ENCODE assay signal across 25 cellular contexts in the genomic region with DNA sequence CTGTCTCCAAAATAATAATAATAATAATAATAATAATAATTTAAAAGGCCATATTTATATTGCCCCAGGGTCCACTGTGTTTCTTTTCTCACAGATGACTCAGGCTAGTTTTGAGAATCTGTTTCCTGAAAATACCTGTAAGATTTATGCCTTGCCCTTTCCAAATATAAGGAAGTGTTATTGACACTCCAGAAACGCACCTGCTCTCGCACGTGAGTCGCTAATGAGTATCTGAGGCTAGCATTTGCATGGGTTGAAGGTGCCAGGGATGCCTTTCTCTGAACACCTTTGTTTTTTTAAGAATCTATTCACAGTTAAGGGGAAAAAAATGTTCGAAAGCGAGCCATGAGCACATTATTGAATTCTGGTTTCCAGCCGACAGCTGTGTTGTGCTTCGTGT. TPM values are rescaled to one million over a fixed set of nuclear protein-coding genes. Genes with fewer than 3 reads are reported as not detected.
DNase-seq lines count a peak whose midpoint lies in the region; ATAC-seq and TF ChIP-seq lines count a peak whose summit lies in the region.
"Had no signal": no experiment of that assay in that cellular context is flagged by ENCODE, and none has a peak within 500 bp of the region (broad histone marks: within the 10 kb centered on the region; RNA-seq: fewer than 3 reads in every experiment).

No MANE protein-coding gene starts in this region.

- no peak for TF ChIP-seq EP300 in tibial nerve (IDR thresholded peaks at IDR 0.05)

- H3K27me3 ChIP-seq in tibial nerve: no peaks in the 10 kb centered on the region
- H3K27me3 ChIP-seq: colonic mucosa, esophagus muscularis mucosa, gastroesophageal sphincter, neutrophil had no signal

- ATAC-seq in left colon (peak; percentile 36), SK-N-SH treated with all-trans-retinoic acid at 6 μM for 48 hours (no peak)
- ATAC-seq: effector memory CD8-positive, alpha-beta T cell; gastroesophageal sphincter; psoas muscle had no signal

- peak; percentile 25 for DNase-seq in NCI-H1417 treated with DMSO at 0.1 percent for 48 hours (lab: John Stamatoyannopoulos, UW)
- DNase-seq in NCI-H2081 treated with DMSO at 0.1 percent for 48 hours (lab: John Stamatoyannopoulos, UW): peak; percentile 68
- DNase-seq in NCI-H69 (lab: John Stamatoyannopoulos, UW): peak; percentile 69
- DNase-seq in left colon: no peak
- DNase-seq in mesenteric fat pad (ENCODE audit: low spot score): no peak
- no peak for DNase-seq in tibial nerve (ENCODE audit: low spot score in 2 of 2)
- DNase-seq in posterior vena cava (ENCODE audit: low spot score): no peak
- DNase-seq: activated CD4-positive, alpha-beta memory T cell treated with anti-CD3 and anti-CD28 coated beads for 36 hours; activated gamma-delta T cell; activated T-cell treated with anti-CD3 and anti-CD28 coated beads for 4 hours; CD4-positive, alpha-beta T cell; colonic mucosa; DND-41; effector memory CD8-positive, alpha-beta T cell; islet precursor cell; lower lobe of right lung; psoas muscle; small intestine; stimulated activated naive CD4-positive, alpha-beta T cell had no signal

- no peak for TF ChIP-seq CTCF in tibial nerve (IDR thresholded peaks at IDR 0.05)

- 53 to 60% methylated on average over 8 of the region's 8 CpGs for WGBS in tibial nerve, 2 donors

- H3K27ac ChIP-seq in tibial nerve: peak overlapping the region in 1 of 4 donors; percentile 20
- H3K27ac ChIP-seq: colonic mucosa, esophagus muscularis mucosa, gastroesophageal sphincter, KMS-11, lower lobe of right lung, neutrophil, psoas muscle, thoracic aorta had no signal

- H3K36me3 ChIP-seq in tibial nerve: peaks cover 0 to 6% (median 0%) of the 10 kb centered on the region in 3 donors
- H3K36me3 ChIP-seq: colonic mucosa, neutrophil, thoracic aorta had no signal

- H3K9me3 ChIP-seq in tibial nerve: no peaks in the 10 kb centered on the region
- H3K9me3 ChIP-seq: colonic mucosa, esophagus muscularis mucosa, gastroesophageal sphincter, lower lobe of right lung, neutrophil, psoas muscle, thoracic aorta had no signal

- no peak overlapping the region for H3K4me3 ChIP-seq in tibial nerve
- H3K4me3 ChIP-seq: colonic mucosa, esophagus muscularis mucosa, gastroesophageal sphincter, lower lobe of right lung, psoas muscle, thoracic aorta had no signal

- H3K4me1 ChIP-seq in tibial nerve: peaks cover 0 to 22% (median 0%) of the 10 kb centered on the region in 4 donors
- H3K4me1 ChIP-seq: colonic mucosa, lower lobe of right lung had no signal

- intact Hi-C loops in left colon (cut with DNase I, micrococcal nuclease) (no loop called here), posterior vena cava (cut with DNase I) (no loop called here)

- no peak for TF ChIP-seq POLR2A in tibial nerve (IDR thresholded peaks at IDR 0.05)

TF ChIP-seq in SK-N-SH treated with all-trans-retinoic acid at 6 μM for 48 hours, 23 proteins besides CTCF, POLR2A, EP300 and RAD21 (continues in another document):
- TF ChIP-seq ZFP3 (CRISPR knock-in tag; IDR thresholded peaks at IDR 0.05): no peak
- no peak for TF ChIP-seq ZNF8 (CRISPR knock-in tag; IDR thresholded peaks at IDR 0.05)
- TF ChIP-seq, protein P1, sequence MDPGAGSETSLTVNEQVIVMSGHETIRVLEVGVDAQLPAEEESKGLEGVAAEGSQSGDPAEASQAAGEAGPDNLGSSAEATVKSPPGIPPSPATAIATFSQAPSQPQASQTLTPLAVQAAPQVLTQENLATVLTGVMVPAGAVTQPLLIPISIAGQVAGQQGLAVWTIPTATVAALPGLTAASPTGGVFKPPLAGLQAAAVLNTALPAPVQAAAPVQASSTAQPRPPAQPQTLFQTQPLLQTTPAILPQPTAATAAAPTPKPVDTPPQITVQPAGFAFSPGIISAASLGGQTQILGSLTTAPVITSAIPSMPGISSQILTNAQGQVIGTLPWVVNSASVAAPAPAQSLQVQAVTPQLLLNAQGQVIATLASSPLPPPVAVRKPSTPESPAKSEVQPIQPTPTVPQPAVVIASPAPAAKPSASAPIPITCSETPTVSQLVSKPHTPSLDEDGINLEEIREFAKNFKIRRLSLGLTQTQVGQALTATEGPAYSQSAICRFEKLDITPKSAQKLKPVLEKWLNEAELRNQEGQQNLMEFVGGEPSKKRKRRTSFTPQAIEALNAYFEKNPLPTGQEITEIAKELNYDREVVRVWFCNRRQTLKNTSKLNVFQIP (CRISPR knock-in tag; IDR thresholded peaks at IDR 0.05; ENCODE audit: borderline replicate concordance, low read depth): no peak
- TF ChIP-seq, protein P2, sequence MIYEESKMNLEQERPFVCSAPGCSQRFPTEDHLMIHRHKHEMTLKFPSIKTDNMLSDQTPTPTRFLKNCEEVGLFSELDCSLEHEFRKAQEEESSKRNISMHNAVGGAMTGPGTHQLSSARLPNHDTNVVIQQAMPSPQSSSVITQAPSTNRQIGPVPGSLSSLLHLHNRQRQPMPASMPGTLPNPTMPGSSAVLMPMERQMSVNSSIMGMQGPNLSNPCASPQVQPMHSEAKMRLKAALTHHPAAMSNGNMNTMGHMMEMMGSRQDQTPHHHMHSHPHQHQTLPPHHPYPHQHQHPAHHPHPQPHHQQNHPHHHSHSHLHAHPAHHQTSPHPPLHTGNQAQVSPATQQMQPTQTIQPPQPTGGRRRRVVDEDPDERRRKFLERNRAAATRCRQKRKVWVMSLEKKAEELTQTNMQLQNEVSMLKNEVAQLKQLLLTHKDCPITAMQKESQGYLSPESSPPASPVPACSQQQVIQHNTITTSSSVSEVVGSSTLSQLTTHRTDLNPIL (CRISPR knock-in tag; IDR thresholded peaks at IDR 0.05; ENCODE audit: low read depth): no peak
- TF ChIP-seq ISL1 (CRISPR knock-in tag; IDR thresholded peaks at IDR 0.05): no peak
- TF ChIP-seq ZFP30 (CRISPR knock-in tag; IDR thresholded peaks at IDR 0.05): no peak
- no peak for TF ChIP-seq RARB (CRISPR knock-in tag; IDR thresholded peaks at IDR 0.05)
- no peak for TF ChIP-seq ZNF70 (CRISPR knock-in tag; IDR thresholded peaks at IDR 0.05)
- TF ChIP-seq CSDC2 (CRISPR knock-in tag; IDR thresholded peaks at IDR 0.05): no peak
- TF ChIP-seq PPARA (CRISPR knock-in tag; IDR thresholded peaks at IDR 0.05; ENCODE audit: borderline replicate concordance): no peak
- TF ChIP-seq, protein P3, sequence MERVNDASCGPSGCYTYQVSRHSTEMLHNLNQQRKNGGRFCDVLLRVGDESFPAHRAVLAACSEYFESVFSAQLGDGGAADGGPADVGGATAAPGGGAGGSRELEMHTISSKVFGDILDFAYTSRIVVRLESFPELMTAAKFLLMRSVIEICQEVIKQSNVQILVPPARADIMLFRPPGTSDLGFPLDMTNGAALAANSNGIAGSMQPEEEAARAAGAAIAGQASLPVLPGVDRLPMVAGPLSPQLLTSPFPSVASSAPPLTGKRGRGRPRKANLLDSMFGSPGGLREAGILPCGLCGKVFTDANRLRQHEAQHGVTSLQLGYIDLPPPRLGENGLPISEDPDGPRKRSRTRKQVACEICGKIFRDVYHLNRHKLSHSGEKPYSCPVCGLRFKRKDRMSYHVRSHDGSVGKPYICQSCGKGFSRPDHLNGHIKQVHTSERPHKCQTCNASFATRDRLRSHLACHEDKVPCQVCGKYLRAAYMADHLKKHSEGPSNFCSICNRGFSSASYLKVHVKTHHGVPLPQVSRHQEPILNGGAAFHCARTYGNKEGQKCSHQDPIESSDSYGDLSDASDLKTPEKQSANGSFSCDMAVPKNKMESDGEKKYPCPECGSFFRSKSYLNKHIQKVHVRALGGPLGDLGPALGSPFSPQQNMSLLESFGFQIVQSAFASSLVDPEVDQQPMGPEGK (CRISPR knock-in tag; IDR thresholded peaks at IDR 0.05; ENCODE audit: borderline replicate concordance): no peak
- no peak for TF ChIP-seq TCF4 (CRISPR knock-in tag; IDR thresholded peaks at IDR 0.05; ENCODE audit: borderline replicate concordance)
- TF ChIP-seq, protein P4, sequence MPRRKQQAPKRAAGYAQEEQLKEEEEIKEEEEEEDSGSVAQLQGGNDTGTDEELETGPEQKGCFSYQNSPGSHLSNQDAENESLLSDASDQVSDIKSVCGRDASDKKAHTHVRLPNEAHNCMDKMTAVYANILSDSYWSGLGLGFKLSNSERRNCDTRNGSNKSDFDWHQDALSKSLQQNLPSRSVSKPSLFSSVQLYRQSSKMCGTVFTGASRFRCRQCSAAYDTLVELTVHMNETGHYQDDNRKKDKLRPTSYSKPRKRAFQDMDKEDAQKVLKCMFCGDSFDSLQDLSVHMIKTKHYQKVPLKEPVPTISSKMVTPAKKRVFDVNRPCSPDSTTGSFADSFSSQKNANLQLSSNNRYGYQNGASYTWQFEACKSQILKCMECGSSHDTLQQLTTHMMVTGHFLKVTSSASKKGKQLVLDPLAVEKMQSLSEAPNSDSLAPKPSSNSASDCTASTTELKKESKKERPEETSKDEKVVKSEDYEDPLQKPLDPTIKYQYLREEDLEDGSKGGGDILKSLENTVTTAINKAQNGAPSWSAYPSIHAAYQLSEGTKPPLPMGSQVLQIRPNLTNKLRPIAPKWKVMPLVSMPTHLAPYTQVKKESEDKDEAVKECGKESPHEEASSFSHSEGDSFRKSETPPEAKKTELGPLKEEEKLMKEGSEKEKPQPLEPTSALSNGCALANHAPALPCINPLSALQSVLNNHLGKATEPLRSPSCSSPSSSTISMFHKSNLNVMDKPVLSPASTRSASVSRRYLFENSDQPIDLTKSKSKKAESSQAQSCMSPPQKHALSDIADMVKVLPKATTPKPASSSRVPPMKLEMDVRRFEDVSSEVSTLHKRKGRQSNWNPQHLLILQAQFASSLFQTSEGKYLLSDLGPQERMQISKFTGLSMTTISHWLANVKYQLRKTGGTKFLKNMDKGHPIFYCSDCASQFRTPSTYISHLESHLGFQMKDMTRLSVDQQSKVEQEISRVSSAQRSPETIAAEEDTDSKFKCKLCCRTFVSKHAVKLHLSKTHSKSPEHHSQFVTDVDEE (CRISPR knock-in tag; IDR thresholded peaks at IDR 0.05): no peak
- TF ChIP-seq, protein P5, sequence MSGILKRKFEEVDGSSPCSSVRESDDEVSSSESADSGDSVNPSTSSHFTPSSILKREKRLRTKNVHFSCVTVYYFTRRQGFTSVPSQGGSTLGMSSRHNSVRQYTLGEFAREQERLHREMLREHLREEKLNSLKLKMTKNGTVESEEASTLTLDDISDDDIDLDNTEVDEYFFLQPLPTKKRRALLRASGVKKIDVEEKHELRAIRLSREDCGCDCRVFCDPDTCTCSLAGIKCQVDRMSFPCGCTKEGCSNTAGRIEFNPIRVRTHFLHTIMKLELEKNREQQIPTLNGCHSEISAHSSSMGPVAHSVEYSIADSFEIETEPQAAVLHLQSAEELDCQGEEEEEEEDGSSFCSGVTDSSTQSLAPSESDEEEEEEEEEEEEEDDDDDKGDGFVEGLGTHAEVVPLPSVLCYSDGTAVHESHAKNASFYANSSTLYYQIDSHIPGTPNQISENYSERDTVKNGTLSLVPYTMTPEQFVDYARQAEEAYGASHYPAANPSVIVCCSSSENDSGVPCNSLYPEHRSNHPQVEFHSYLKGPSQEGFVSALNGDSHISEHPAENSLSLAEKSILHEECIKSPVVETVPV (CRISPR knock-in tag; IDR thresholded peaks at IDR 0.05): no peak
- no peak for TF ChIP-seq GLIS3 (CRISPR knock-in tag; IDR thresholded peaks at IDR 0.05)
- TF ChIP-seq ARNTL (CRISPR knock-in tag; IDR thresholded peaks at IDR 0.05; ENCODE audit: borderline replicate concordance, low read depth): no peak

RNA-seq across cellular contexts. Expression of a gene that starts 45.1 kb away (rescaled TPM):
- total RNA-seq in left colon (10 to 100 TPM; 25.9 to 33.4 TPM), mesenteric fat pad (32.4 TPM), tibial nerve (10 to 100 TPM; 21.6 to 35.8 (median 32.1) TPM), posterior vena cava (10 to 100 TPM; 33.4 to 38.9 TPM)

Comparison
In these comparisons a context has a peak if more than half of its experiments do, and no peak if none do; other contexts are left out.
1. DNase-seq: peak in NCI-H1417 treated with DMSO at 0.1 percent for 48 hours (single experiment), NCI-H2081 treated with DMSO at 0.1 percent for 48 hours (single experiment) and NCI-H69 (single experiment); none in left colon (0 of 2), mesenteric fat pad (single experiment), tibial nerve (0 of 2) and posterior vena cava (single experiment).